1 cellular context compared by ENCODE assay signal in the genomic region with DNA sequence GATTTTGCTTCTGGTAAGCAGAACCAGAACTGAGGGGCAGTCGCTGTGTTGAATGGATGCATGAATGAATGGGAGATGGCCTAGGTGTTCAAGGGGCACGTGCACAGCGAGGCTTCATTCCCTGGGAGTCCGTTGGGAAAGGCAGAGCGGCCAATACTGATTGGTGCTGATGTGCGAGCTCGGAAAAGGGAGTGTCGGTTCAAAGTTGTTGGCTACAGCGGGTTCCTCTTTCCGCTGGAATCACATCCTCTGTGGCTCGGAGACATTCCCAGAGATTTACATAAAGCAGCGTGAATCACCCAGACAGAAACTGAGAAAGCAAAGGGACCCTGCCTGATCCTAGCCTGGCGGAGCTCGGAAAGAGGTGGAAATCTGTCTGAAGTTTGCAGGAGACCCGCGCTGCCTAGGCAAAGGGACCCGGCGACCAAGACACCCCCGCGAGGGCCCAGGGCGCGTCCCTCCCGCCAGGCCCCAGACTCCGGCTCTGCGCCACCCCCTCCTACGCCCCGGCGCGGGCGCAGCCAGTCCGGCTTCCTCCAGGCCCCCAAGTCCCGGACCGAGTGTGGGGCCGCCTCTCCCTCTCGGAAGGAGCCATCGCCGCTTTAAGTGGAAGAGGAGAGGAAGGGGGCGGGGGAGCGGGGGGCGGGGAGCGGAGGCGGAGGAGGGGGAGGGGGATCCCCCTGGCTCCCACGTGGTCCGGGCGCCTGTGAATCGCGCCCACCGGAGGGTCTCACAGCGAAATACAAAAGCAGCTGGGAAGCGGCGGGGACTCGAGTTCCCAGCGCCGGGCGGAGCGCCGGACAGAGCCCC.
TF ChIP-seq lines count a peak whose summit lies in the region.

A gene with protein sequence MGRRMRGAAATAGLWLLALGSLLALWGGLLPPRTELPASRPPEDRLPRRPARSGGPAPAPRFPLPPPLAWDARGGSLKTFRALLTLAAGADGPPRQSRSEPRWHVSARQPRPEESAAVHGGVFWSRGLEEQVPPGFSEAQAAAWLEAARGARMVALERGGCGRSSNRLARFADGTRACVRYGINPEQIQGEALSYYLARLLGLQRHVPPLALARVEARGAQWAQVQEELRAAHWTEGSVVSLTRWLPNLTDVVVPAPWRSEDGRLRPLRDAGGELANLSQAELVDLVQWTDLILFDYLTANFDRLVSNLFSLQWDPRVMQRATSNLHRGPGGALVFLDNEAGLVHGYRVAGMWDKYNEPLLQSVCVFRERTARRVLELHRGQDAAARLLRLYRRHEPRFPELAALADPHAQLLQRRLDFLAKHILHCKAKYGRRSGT (plus strand): TSS at position 774 of the 810 bp plus-strand sequence. CDS start 177 bp downstream, outside the sequence.

TF ChIP-seq in HEK293, 187 proteins besides CTCF, POLR2A, EP300 and RAD21 (continued from another document):
- TF ChIP-seq, protein P1, sequence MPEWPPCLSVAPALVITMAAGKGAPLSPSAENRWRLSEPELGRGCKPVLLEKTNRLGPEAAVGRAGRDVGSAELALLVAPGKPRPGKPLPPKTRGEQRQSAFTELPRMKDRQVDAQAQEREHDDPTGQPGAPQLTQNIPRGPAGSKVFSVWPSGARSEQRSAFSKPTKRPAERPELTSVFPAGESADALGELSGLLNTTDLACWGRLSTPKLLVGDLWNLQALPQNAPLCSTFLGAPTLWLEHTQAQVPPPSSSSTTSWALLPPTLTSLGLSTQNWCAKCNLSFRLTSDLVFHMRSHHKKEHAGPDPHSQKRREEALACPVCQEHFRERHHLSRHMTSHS (tag by site-specific recombination; IDR thresholded peaks at IDR 0.05): no peak
- TF ChIP-seq ZNF529 (tag by site-specific recombination; IDR thresholded peaks at IDR 0.05; ENCODE audit: insufficient replicate concordance) (no peak), MZF1 (tag by site-specific recombination; IDR thresholded peaks at IDR 0.05; ENCODE audit: borderline replicate concordance) (no peak), REPIN1 (tag by site-specific recombination; IDR thresholded peaks at IDR 0.05; ENCODE audit: low read depth) (no peak), ZNF394 (tag by site-specific recombination; IDR thresholded peaks at IDR 0.05; ENCODE audit: borderline replicate concordance) (no peak), YY1 (tag by site-specific recombination; IDR thresholded peaks at IDR 0.05) (no peak), ZNF843 (tag by site-specific recombination; IDR thresholded peaks at IDR 0.05) (no peak), SALL2 (tag by site-specific recombination; IDR thresholded peaks at IDR 0.05; ENCODE audit: borderline replicate concordance) (no peak), ZFP3 (tag by site-specific recombination; IDR thresholded peaks at IDR 0.05; ENCODE audit: low read depth) (no peak), ZNF138 (tag by site-specific recombination; IDR thresholded peaks at IDR 0.05; ENCODE audit: borderline replicate concordance) (no peak), ZNF335 (tag by site-specific recombination; conservative IDR thresholded peaks at IDR 0.05) (peak; percentile 94), ZNF510 (tag by site-specific recombination; IDR thresholded peaks at IDR 0.05; ENCODE audit: insufficient replicate concordance) (no peak), ZNF426 (tag by site-specific recombination; IDR thresholded peaks at IDR 0.05) (no peak), HOXD13 (CRISPR knock-in tag; IDR thresholded peaks at IDR 0.05; ENCODE audit: borderline replicate concordance) (no peak), ZNF157 (tag by site-specific recombination; IDR thresholded peaks at IDR 0.05) (no peak), ZNF544 (tag by site-specific recombination; IDR thresholded peaks at IDR 0.05) (no peak)
- TF ChIP-seq, protein P2, sequence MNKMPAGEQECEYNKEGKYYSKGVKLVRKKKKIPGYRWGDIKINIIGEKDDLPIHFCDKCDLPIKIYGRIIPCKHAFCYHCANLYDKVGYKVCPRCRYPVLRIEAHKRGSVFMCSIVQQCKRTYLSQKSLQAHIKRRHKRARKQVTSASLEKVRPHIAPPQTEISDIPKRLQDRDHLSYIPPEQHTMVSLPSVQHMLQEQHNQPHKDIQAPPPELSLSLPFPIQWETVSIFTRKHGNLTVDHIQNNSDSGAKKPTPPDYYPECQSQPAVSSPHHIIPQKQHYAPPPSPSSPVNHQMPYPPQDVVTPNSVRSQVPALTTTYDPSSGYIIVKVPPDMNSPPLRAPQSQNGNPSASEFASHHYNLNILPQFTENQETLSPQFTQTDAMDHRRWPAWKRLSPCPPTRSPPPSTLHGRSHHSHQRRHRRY (tag by site-specific recombination; IDR thresholded peaks at IDR 0.05): no peak
- TF ChIP-seq, protein P3, sequence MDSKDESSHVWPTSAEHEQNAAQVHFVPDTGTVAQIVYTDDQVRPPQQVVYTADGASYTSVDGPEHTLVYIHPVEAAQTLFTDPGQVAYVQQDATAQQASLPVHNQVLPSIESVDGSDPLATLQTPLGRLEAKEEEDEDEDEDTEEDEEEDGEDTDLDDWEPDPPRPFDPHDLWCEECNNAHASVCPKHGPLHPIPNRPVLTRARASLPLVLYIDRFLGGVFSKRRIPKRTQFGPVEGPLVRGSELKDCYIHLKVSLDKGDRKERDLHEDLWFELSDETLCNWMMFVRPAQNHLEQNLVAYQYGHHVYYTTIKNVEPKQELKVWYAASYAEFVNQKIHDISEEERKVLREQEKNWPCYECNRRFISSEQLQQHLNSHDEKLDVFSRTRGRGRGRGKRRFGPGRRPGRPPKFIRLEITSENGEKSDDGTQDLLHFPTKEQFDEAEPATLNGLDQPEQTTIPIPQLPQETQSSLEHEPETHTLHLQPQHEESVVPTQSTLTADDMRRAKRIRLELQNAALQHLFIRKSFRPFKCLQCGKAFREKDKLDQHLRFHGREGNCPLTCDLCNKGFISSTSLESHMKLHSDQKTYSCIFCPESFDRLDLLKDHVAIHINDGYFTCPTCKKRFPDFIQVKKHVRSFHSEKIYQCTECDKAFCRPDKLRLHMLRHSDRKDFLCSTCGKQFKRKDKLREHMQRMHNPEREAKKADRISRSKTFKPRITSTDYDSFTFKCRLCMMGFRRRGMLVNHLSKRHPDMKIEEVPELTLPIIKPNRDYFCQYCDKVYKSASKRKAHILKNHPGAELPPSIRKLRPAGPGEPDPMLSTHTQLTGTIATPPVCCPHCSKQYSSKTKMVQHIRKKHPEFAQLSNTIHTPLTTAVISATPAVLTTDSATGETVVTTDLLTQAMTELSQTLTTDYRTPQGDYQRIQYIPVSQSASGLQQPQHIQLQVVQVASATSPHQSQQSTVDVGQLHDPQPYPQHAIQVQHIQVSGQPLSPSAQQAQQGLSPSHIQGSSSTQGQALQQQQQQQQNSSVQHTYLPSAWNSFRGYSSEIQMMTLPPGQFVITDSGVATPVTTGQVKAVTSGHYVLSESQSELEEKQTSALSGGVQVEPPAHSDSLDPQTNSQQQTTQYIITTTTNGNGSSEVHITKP (tag by site-specific recombination; IDR thresholded peaks at IDR 0.05): peak; percentile 64
TF ChIP-seq in HEK293: peak in this region for 30.
